10 cellular contexts compared by ENCODE assay signal in the genomic region with DNA sequence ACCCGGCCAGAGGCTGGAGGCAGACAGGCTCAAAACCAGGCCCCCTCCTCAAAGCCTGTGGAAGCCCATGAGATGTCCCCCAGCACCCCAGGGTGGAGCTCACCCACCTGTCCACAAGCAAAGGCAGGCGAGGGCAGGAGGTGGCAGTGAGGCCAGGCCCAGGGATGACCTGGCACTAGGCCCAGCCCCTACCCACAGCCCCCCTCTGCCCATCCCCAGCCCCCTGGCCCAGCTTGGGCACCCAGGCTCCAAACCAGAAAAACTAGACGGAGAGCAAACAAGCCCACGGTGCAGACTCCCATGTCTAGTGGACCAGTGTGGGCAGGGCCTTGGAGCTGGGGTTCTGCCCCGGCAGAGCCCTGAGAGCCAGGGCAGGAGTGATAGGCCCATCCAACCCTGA. TPM values are rescaled to one million over a fixed set of nuclear protein-coding genes. Genes with fewer than 3 reads are reported as not detected.
"Had no signal": no experiment of that assay in that cellular context is flagged by ENCODE, and none has a peak within 500 bp of the region (broad histone marks: within the 10 kb centered on the region; RNA-seq: fewer than 3 reads in every experiment).

No MANE protein-coding gene starts in this region.

- H3K4me2 ChIP-seq: KMS-11 had no signal

- DNase-seq: IMR-90, KBM-7, KG1 had no signal

- H3K9ac ChIP-seq: KMS-11 had no signal

- ATAC-seq: HepG2 had no signal

- H3K27ac ChIP-seq: HL-60, KMS-11 had no signal

- FAIRE-seq: HepG2, HTR-8/SVneo had no signal

RNA-seq across cellular contexts. Expression of gene TBX1, which starts 17.0 kb away (rescaled TPM):
- total RNA-seq: HepG2, HT-29, IMR-90 had no signal
- polyA plus RNA-seq: HepG2, IgD-negative memory B cell had no signal

RNA-seq across cellular contexts. Expression of gene GP1BB, which starts 20.3 kb away (rescaled TPM):
- total RNA-seq: HepG2, HT-29, HT1080 had no signal
- polyA plus RNA-seq: HepG2 had no signal

RNA-seq across cellular contexts. Expression of gene SEPTIN5, which starts 29.3 kb away (rescaled TPM):
- total RNA-seq: HepG2, HT-29 had no signal
